Comparison of ENCODE assay signal across 1 cellular context in genomic region chrX:49053223-49054072, GRCh38.
TF ChIP-seq lines count a peak whose summit lies in the region.

No MANE protein-coding gene starts in this region.

TF ChIP-seq in GM23338, 12 proteins besides CTCF, POLR2A, EP300 and RAD21 (continued from another document):
- TF ChIP-seq ZNF462 (CRISPR knock-in tag; IDR thresholded peaks at IDR 0.05) (no peak), ZNF331 (CRISPR knock-in tag; IDR thresholded peaks at IDR 0.05; ENCODE audit: low read depth) (no peak)
